1 cellular context compared by ENCODE assay signal in genomic region chr1:24210195-24210627, GRCh38.
A peak's percentile ranks its signal among the peaks of the same experiment; 100 is the strongest.
TF ChIP-seq lines count a peak whose summit lies in the region.

No MANE protein-coding gene starts in this region.

TF ChIP-seq in HepG2, 621 proteins besides CTCF, POLR2A, EP300 and RAD21 (continued from another document):
- TF ChIP-seq RERE (CRISPR knock-in tag; IDR thresholded peaks at IDR 0.05; ENCODE audit: low read depth), result no peak
- TF ChIP-seq ZNF292 (CRISPR knock-in tag; IDR thresholded peaks at IDR 0.05; ENCODE audit: borderline replicate concordance, low read depth), result peak; percentile 28; the same call in 1 of the 2 replicates
- TF ChIP-seq ZNF33A (CRISPR knock-in tag; IDR thresholded peaks at IDR 0.05; ENCODE audit: borderline replicate concordance), result no peak
- TF ChIP-seq HOXA3 (CRISPR knock-in tag; IDR thresholded peaks at IDR 0.05), result peak; percentile 25; the same call in 1 of the 2 replicates
- no peak for TF ChIP-seq ZSCAN5A (CRISPR knock-in tag; IDR thresholded peaks at IDR 0.05; ENCODE audit: borderline replicate concordance)
- TF ChIP-seq KIAA2018 (CRISPR knock-in tag; IDR thresholded peaks at IDR 0.05; ENCODE audit: borderline replicate concordance), result no peak
- TF ChIP-seq PHF20 (CRISPR knock-in tag; IDR thresholded peaks at IDR 0.05), result no peak
- TF ChIP-seq ZNF547 (CRISPR knock-in tag; IDR thresholded peaks at IDR 0.05), result 0 out of 2 replicates have a peak, but pooled peaks have one; percentile 51
- 0 out of 2 replicates have a peak, but pooled peaks have one; percentile 43 for TF ChIP-seq ZNF543 (CRISPR knock-in tag; IDR thresholded peaks at IDR 0.05)
- TF ChIP-seq PPARG (CRISPR knock-in tag; conservative IDR thresholded peaks at IDR 0.05), result 0 out of 2 replicates have a peak, but pooled peaks have one; percentile 31
- no peak for TF ChIP-seq LRRFIP1 (CRISPR knock-in tag; conservative IDR thresholded peaks at IDR 0.05)
- no peak for TF ChIP-seq YEATS2 (CRISPR knock-in tag; IDR thresholded peaks at IDR 0.05; ENCODE audit: borderline replicate concordance)
- peak; percentile 71 for TF ChIP-seq UBTF (CRISPR knock-in tag; IDR thresholded peaks at IDR 0.05)
- peak; percentile 66 for TF ChIP-seq ZBTB7B (CRISPR knock-in tag; IDR thresholded peaks at IDR 0.05)
- TF ChIP-seq ZNF614 (CRISPR knock-in tag; IDR thresholded peaks at IDR 0.05; ENCODE audit: borderline replicate concordance), result 0 out of 2 replicates have a peak, but pooled peaks have one; percentile 14
- no peak for TF ChIP-seq ZSCAN29 (CRISPR knock-in tag; conservative IDR thresholded peaks at IDR 0.05)
- peak; percentile 27; the same call in 1 of the 2 replicates for TF ChIP-seq ZMYM4 (CRISPR knock-in tag; IDR thresholded peaks at IDR 0.05)
- peak; percentile 53; the same call in 1 of the 2 replicates for TF ChIP-seq GATAD2A (CRISPR knock-in tag; IDR thresholded peaks at IDR 0.05)
- peak; percentile 68 for TF ChIP-seq ZFY (CRISPR knock-in tag; IDR thresholded peaks at IDR 0.05)
- 0 out of 2 replicates have a peak, but pooled peaks have one; percentile 47 for TF ChIP-seq ZNF724P (CRISPR knock-in tag; IDR thresholded peaks at IDR 0.05; ENCODE audit: borderline replicate concordance)
- TF ChIP-seq SRF (IDR thresholded peaks at IDR 0.05; ENCODE audit: low read depth, low read length), result no peak
- 0 out of 2 replicates have a peak, but pooled peaks have one; percentile 45 for TF ChIP-seq ZIK1 (CRISPR knock-in tag; IDR thresholded peaks at IDR 0.05; ENCODE audit: borderline replicate concordance, low read depth)
- no peak for TF ChIP-seq SNAPC5 (CRISPR knock-in tag; IDR thresholded peaks at IDR 0.05; ENCODE audit: borderline replicate concordance)
- TF ChIP-seq PITX1 (CRISPR knock-in tag; IDR thresholded peaks at IDR 0.05), result peak; percentile 63; the same call in 1 of the 2 replicates
- TF ChIP-seq KDM6A (CRISPR knock-in tag; IDR thresholded peaks at IDR 0.05; ENCODE audit: low read depth), result 0 out of 2 replicates have a peak, but pooled peaks have one; percentile 23
- TF ChIP-seq SOX6 (IDR thresholded peaks at IDR 0.05), result no peak
- TF ChIP-seq SOX6 (CRISPR knock-in tag; IDR thresholded peaks at IDR 0.05), result peak; percentile 55; the same call in 1 of the 2 replicates
- no peak for TF ChIP-seq ZNF777 (CRISPR knock-in tag; IDR thresholded peaks at IDR 0.05)
